In genomic region chr10:76049581-76050290, GRCh38 we compare ENCODE assay signal across 17 cellular contexts.
DNase-seq lines count a peak whose midpoint lies in the region; ATAC-seq and TF ChIP-seq lines count a peak whose summit lies in the region.
"Had no signal": no experiment of that assay in that cellular context is flagged by ENCODE, and none has a peak within 500 bp of the region (broad histone marks: within the 10 kb centered on the region; RNA-seq: fewer than 3 reads in every experiment).

No MANE protein-coding gene starts in this region.

- H3K9ac ChIP-seq in HUES6 (ENCODE audit: low read length), result no peak overlapping the region

- intact Hi-C loops in left lung (cut with DNase I), result no loop called here

- peak; percentile 61 for DNase-seq in AG09319 (ENCODE audit: extremely low read depth, low read depth)
- peak; percentile 23 for DNase-seq in brain microvascular endothelial cell
- DNase-seq in left lung, result no peak
- no peak for DNase-seq in NCI-H2196 treated with DMSO at 0.1 percent for 48 hours (lab: John Stamatoyannopoulos, UW; ENCODE audit: unreplicated experiment)
- DNase-seq in NK-92 (lab: John Stamatoyannopoulos, UW; ENCODE audit: unreplicated experiment), result no peak
- DNase-seq: activated gamma-delta T cell; anterior cingulate cortex; cortex of kidney; naive thymus-derived CD8-positive, alpha-beta T cell; NCI-H2029 treated with DMSO at 0.1 percent for 48 hours; NCI-H526; stimulated activated naive CD8-positive, alpha-beta T cell treated with anti-CD3 and anti-CD28 coated beads, Interleukin-15, Interleukin-2, amounts not matched to agents 100 U/mL and 50 U/mL, for 24 hours had no signal

- H3K27me3 ChIP-seq in HUES6 (ENCODE audit: control insufficient read depth, insufficient read depth, low read length), result no peaks in the 10 kb centered on the region
- H3K27me3 ChIP-seq in brain microvascular endothelial cell (replicated peaks), result no peaks in the 10 kb centered on the region
- H3K27me3 ChIP-seq in left lung, result no peaks in the 10 kb centered on the region
- H3K27me3 ChIP-seq: vagina had no signal

- ATAC-seq in left lung (peak; percentile 23), GM21717 (IDR thresholded peaks at IDR 0.05; ENCODE audit: unreplicated experiment) (no peak), HG03045 (IDR thresholded peaks at IDR 0.05; ENCODE audit: unreplicated experiment) (no peak)
- ATAC-seq: esophagus mucosa; naive thymus-derived CD8-positive, alpha-beta T cell; stimulated activated naive CD8-positive, alpha-beta T cell treated with anti-CD3 and anti-CD28 coated beads, Interleukin-15, Interleukin-2, amounts not matched to agents 100 U/mL and 50 U/mL, for 24 hours had no signal

- no peak for TF ChIP-seq CTCF in AG09319 (IDR thresholded peaks at IDR 0.05; ENCODE audit: low read depth, low read length)
- no peak for TF ChIP-seq CTCF in brain microvascular endothelial cell (IDR thresholded peaks at IDR 0.05; ENCODE audit: low read depth, low read length, missing control alignments)
- no peak for TF ChIP-seq CTCF in left lung (IDR thresholded peaks at IDR 0.05)

- in situ Hi-C loops in brain microvascular endothelial cell (cut with HindIII; ENCODE audit: low pct_ligation_motif_present, low sequenced_read_pairs), result no loop called here

- H3K36me3 ChIP-seq in HUES6 (ENCODE audit: control insufficient read depth, insufficient read depth, low read length) (no peaks in the 10 kb centered on the region), brain microvascular endothelial cell (replicated peaks) (no peaks in the 10 kb centered on the region), left lung (no peaks in the 10 kb centered on the region)
- H3K36me3 ChIP-seq: vagina had no signal

- H3K4me1 ChIP-seq in HUES6 (ENCODE audit: control insufficient read depth, insufficient read depth, low read length) (peaks cover 26% of the 10 kb centered on the region; the same call in 1 of the 2 replicates), left lung (peaks cover 0 to 4% of the 10 kb centered on the region in 2 donors)

- no peaks in the 10 kb centered on the region; the same call in 1 of the 2 replicates for H3K9me3 ChIP-seq in HUES6 (ENCODE audit: control insufficient read depth, insufficient read depth, low read depth, low read length)
- H3K9me3 ChIP-seq in left lung, result no peaks in the 10 kb centered on the region
- H3K9me3 ChIP-seq: vagina had no signal

- H3K27ac ChIP-seq in HUES6 (ENCODE audit: low read depth, low read length), result peak overlapping the region; percentile 10; the same call in 1 of the 2 replicates
- no peak overlapping the region for H3K27ac ChIP-seq in brain microvascular endothelial cell
- no peak overlapping the region for H3K27ac ChIP-seq in left lung
- H3K27ac ChIP-seq: vagina had no signal

- H3K4me3 ChIP-seq in HUES6 (ENCODE audit: low read depth, low read length), result no peak overlapping the region
- no peak overlapping the region for H3K4me3 ChIP-seq in brain microvascular endothelial cell (ENCODE audit: low read depth, low read length)
- H3K4me3 ChIP-seq in left lung, result no peak overlapping the region
- H3K4me3 ChIP-seq: vagina had no signal

Comparison
In these comparisons a context has a peak if more than half of its experiments do, and no peak if none do; other contexts are left out.
1. DNase-seq: peak in AG09319 (single experiment) and brain microvascular endothelial cell (single experiment); none in left lung (0 of 2), NCI-H2196 treated with DMSO at 0.1 percent for 48 hours (single experiment) and NK-92 (single experiment).